In genomic region chr6:53174996-53175395, GRCh38 we compare ENCODE assay signal across 18 cellular contexts. TPM values are rescaled to one million over a fixed set of nuclear protein-coding genes. Genes with fewer than 3 reads are reported as not detected.
"Had no signal": no experiment of that assay in that cellular context is flagged by ENCODE, and none has a peak within 500 bp of the region (broad histone marks: within the 10 kb centered on the region; RNA-seq: fewer than 3 reads in every experiment).

No MANE protein-coding gene starts in this region.

- H3K4me1 ChIP-seq: prostate gland, thyroid gland had no signal

- H3K27ac ChIP-seq: coronary artery, epithelial cell of prostate, gastroesophageal sphincter, prostate gland, thyroid gland had no signal

- H3K9me3 ChIP-seq: gastroesophageal sphincter, prostate gland, spleen, thyroid gland had no signal

- ATAC-seq: gastroesophageal sphincter, WTC11 had no signal

- DNase-seq: activated CD8-positive, alpha-beta memory T cell treated with anti-CD3 and anti-CD28 coated beads for 24 hours; activated CD8-positive, alpha-beta memory T cell treated with anti-CD3 and anti-CD28 coated beads, Interleukin-2, amount 50 U/mL, for 4 hours; activated naive CD4-positive, alpha-beta T cell; activated T-cell treated with anti-CD3 and anti-CD28 coated beads, Interleukin-2, amount 50 U/mL, for 24 hours; cerebellar nuclear complex; head of caudate nucleus; occipital lobe; spleen; stimulated activated CD4-positive, alpha-beta T cell treated with anti-CD3 and anti-CD28 coated beads, Interleukin-4, amount 100 ng/mL, for 24 hours; stimulated activated naive CD4-positive, alpha-beta T cell treated with Interleukin-2 at 50 U/mL for 16 hours; T-helper 1 cell; thyroid gland had no signal

- H3K27me3 ChIP-seq: gastroesophageal sphincter, spleen, thyroid gland had no signal

- H3K4me3 ChIP-seq: coronary artery, gastroesophageal sphincter, prostate gland, spleen, thyroid gland had no signal

- H3K36me3 ChIP-seq: gastroesophageal sphincter, prostate gland, spleen, thyroid gland had no signal

RNA-seq across cellular contexts. Expression of gene GCM1, which starts 26.4 kb away (rescaled TPM):
- polyA plus RNA-seq: liver had no signal
